1 cellular context compared by ENCODE assay signal in the genomic region with DNA sequence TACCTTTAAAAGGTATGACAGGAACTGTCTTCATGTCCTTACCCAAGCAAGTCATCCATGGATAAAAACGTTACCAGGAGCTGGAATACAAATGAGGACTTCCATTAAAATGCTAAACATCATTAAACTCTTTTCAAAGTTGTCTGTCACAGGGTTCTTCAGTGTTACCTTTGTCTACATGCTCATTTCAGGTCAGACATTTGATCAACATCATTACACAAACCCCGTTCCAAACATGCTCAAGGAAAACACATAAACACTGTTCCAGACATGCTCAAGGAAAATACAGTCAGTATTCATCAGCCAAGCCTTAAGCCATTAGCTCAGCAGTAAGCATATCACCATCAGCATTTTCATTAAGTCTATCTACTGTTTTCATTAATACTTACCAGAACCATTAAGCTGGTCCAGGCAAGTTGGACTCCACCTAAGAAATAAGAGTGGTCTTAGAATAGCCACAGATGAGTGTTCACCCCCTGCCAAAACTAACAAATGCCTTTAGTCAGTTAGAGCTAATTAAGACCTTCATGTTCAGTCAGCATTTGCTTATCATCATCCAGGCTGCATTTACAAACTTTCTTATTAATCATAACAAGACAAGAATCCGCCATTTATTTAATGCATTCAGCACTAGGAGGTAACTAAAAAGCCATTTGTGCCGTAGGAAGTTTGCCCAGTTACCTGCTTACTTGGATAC.
TF ChIP-seq lines count a peak whose summit lies in the region.

No MANE protein-coding gene starts in this region.

TF ChIP-seq in A549, 52 proteins besides CTCF, POLR2A, EP300 and RAD21:
- no peak for TF ChIP-seq MAZ (IDR thresholded peaks at IDR 0.05; ENCODE audit: borderline replicate concordance, low read depth, low read length)
- TF ChIP-seq GATA3 (IDR thresholded peaks at IDR 0.05; ENCODE audit: borderline replicate concordance): no peak
- TF ChIP-seq, protein P1, sequence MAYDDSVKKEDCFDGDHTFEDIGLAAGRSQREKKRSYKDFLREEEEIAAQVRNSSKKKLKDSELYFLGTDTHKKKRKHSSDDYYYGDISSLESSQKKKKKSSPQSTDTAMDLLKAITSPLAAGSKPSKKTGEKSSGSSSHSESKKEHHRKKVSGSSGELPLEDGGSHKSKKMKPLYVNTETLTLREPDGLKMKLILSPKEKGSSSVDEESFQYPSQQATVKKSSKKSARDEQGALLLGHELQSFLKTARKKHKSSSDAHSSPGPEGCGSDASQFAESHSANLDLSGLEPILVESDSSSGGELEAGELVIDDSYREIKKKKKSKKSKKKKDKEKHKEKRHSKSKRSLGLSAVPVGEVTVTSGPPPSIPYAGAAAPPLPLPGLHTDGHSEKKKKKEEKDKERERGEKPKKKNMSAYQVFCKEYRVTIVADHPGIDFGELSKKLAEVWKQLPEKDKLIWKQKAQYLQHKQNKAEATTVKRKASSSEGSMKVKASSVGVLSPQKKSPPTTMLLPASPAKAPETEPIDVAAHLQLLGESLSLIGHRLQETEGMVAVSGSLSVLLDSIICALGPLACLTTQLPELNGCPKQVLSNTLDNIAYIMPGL (CRISPR knock-in tag; IDR thresholded peaks at IDR 0.05; ENCODE audit: borderline replicate concordance): 0 out of 2 replicates have a peak, but pooled peaks have one; percentile 37
- no peak for TF ChIP-seq TFCP2L1 (CRISPR knock-in tag; IDR thresholded peaks at IDR 0.05)
- TF ChIP-seq, protein P2, sequence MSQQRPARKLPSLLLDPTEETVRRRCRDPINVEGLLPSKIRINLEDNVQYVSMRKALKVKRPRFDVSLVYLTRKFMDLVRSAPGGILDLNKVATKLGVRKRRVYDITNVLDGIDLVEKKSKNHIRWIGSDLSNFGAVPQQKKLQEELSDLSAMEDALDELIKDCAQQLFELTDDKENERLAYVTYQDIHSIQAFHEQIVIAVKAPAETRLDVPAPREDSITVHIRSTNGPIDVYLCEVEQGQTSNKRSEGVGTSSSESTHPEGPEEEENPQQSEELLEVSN (IDR thresholded peaks at IDR 0.05; ENCODE audit: borderline replicate concordance, low read depth): no peak
- TF ChIP-seq MAFK (IDR thresholded peaks at IDR 0.05; ENCODE audit: partially characterized antibody): no peak
- TF ChIP-seq, protein P3, sequence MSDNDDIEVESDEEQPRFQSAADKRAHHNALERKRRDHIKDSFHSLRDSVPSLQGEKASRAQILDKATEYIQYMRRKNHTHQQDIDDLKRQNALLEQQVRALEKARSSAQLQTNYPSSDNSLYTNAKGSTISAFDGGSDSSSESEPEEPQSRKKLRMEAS (IDR thresholded peaks at IDR 0.05): no peak; the same call in 1 of the 2 replicates
- peak; percentile 12; the same call in 1 of the 2 replicates for TF ChIP-seq FOSB (CRISPR knock-in tag; IDR thresholded peaks at IDR 0.05)
